In the genomic region with DNA sequence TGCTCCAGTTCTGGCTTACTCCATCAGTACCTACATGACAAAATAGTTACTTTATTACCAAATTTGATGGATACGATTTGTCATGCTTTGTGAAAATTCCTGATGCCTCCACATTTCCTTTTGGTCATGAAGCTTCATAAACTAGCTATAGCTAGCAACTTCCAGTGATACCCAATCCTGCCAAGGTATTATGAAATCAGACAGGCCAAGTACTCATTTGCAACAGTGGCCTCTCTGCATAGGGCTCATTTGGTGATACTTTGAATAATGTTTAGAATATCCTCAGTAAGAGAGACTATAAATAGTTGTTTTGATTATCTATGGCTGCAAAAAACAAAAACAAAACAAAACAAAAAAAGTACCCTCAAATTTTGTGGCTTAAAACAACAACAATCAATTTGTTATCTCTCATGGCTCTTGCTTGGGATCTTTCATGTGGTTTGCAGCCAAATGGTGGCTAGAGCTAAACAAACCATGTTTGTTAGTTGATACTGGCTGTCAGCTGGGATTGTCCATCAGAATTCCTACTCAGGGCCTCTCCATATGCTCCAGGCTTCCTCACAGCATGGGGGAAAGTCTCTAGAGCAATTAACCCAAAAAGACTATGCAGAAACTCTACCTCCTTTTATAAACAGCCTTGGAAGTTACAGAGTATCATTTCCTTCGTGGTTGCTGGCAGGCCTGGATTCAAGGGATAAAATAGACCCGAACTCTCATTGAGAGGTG, we compare ENCODE assay signal across 38 cellular contexts. TPM values are rescaled to one million over a fixed set of nuclear protein-coding genes. Genes with fewer than 3 reads are reported as not detected.
DNase-seq lines count a peak whose midpoint lies in the region; ATAC-seq lines count a peak whose summit lies in the region.
"Had no signal": no experiment of that assay in that cellular context is flagged by ENCODE, and none has a peak within 500 bp of the region (broad histone marks: within the 10 kb centered on the region; RNA-seq: fewer than 3 reads in every experiment).

No MANE protein-coding gene starts in this region.

- DNase-seq in DMS 273 (lab: John Stamatoyannopoulos, UW; ENCODE audit: unreplicated experiment): peak; percentile 95
- peak; percentile 91 for DNase-seq in LHCN-M2 (ENCODE audit: low read depth)
- peak; percentile 17 for DNase-seq in RPMI7951 (ENCODE audit: low read depth)
- DNase-seq in myocyte (ENCODE audit: low read depth): peak; percentile 94
- no peak for DNase-seq in immature natural killer cell
- no peak for DNase-seq in NCI-H774 (lab: John Stamatoyannopoulos, UW)
- DNase-seq: activated CD8-positive, alpha-beta memory T cell treated with anti-CD3 and anti-CD28 coated beads, Interleukin-2, amount 50 U/mL, for 48 hours; activated CD8-positive, alpha-beta T cell treated with anti-CD3 and anti-CD28 coated beads for 36 hours; activated naive CD4-positive, alpha-beta T cell treated with Interleukin-2 at 50 U/mL for 16 hours; adrenal gland; AML-193; Calu3; CD4-positive, CD25-positive, alpha-beta regulatory T cell; dermis blood vessel endothelial cell; DND-41; endodermal cell; foreskin melanocyte; GM23248; NCI-H1417 treated with DMSO at 0.1 percent for 48 hours; NCI-H2029 treated with DMSO at 0.1 percent for 48 hours; NCI-H510A; NK-92 treated with Interleukin-12 subunit alpha and Interleukin-12 subunit beta, amount 100 ng/mL, for 24 hours; posterior cingulate gyrus; right cardiac atrium; SHP77; stimulated activated CD4-positive, alpha-beta T cell treated with anti-CD3 and anti-CD28 coated beads, Interleukin-1b, Interleukin-23, amount 100 ng/mL, for 48 hours; stimulated activated naive CD8-positive, alpha-beta T cell treated with anti-CD3 and anti-CD28 coated beads, Interleukin-15, Interleukin-2, amounts not matched to agents 100 U/mL and 50 U/mL, for 24 hours; upper lobe of right lung had no signal

- H3K4me1 Mint-ChIP-seq in immature natural killer cell: no peaks in the 10 kb centered on the region
- H3K4me1 Mint-ChIP-seq: CD4-positive, CD25-positive, alpha-beta regulatory T cell had no signal

- peaks cover 4 to 34% (median 10%) of the 10 kb centered on the region in 6 donors for H3K9me3 Mint-ChIP-seq in immature natural killer cell

- H3K27me3 Mint-ChIP-seq in immature natural killer cell (ENCODE audit: low read depth in 3 of 3): no peaks in the 10 kb centered on the region
- H3K27me3 Mint-ChIP-seq: activated CD8-positive, alpha-beta T cell treated with anti-CD3 and anti-CD28 coated beads for 36 hours; CD4-positive, CD25-positive, alpha-beta regulatory T cell had no signal

- H3K36me3 Mint-ChIP-seq in immature natural killer cell: no peaks in the 10 kb centered on the region
- H3K36me3 Mint-ChIP-seq: CD4-positive, CD25-positive, alpha-beta regulatory T cell had no signal

- H3K27ac Mint-ChIP-seq in immature natural killer cell: no peak overlapping the region
- H3K27ac Mint-ChIP-seq: activated CD8-positive, alpha-beta T cell treated with anti-CD3 and anti-CD28 coated beads for 36 hours; activated T-helper 1 cell treated with anti-CD3 and anti-CD28 coated beads, Interleukin-12 subunit alpha, Interleukin-12 subunit beta, Interleukin-2, Interleukin-4 antibody, amounts not matched to agents 30 ng/mL and 10 ng/mL and 1 ng/mL, durations not matched to agents 14 hours and 24 hours and 36 hours; CD4-positive, CD25-positive, alpha-beta regulatory T cell; endodermal cell; neural progenitor cell had no signal

- no peak overlapping the region for H3K4me3 Mint-ChIP-seq in immature natural killer cell
- H3K4me3 Mint-ChIP-seq: activated CD8-positive, alpha-beta T cell treated with anti-CD3 and anti-CD28 coated beads for 36 hours; activated T-helper 1 cell treated with anti-CD3 and anti-CD28 coated beads, Interleukin-12 subunit alpha, Interleukin-12 subunit beta, Interleukin-2, Interleukin-4 antibody, amounts not matched to agents 30 ng/mL and 10 ng/mL and 1 ng/mL, durations not matched to agents 14 hours and 24 hours and 36 hours; brain; CD4-positive, CD25-positive, alpha-beta regulatory T cell; endodermal cell; neural progenitor cell had no signal

- ATAC-seq in GM18519 (IDR thresholded peaks at IDR 0.05; ENCODE audit: low FRiP score, unreplicated experiment) (no peak), HG03280 (IDR thresholded peaks at IDR 0.05; ENCODE audit: unreplicated experiment) (no peak)
- ATAC-seq: A549; activated CD8-positive, alpha-beta T cell treated with anti-CD3 and anti-CD28 coated beads for 36 hours; right cardiac atrium; stimulated activated naive CD8-positive, alpha-beta T cell treated with anti-CD3 and anti-CD28 coated beads, Interleukin-15, Interleukin-2, amounts not matched to agents 100 U/mL and 50 U/mL, for 24 hours; upper lobe of right lung had no signal

RNA-seq across cellular contexts. Expression of a gene that starts 10.1 kb away (rescaled TPM):
- not detected in 2 replicates for total RNA-seq in LHCN-M2 (2014; rRNA removed)
- polyA plus RNA-seq in LHCN-M2 (2012): not detected
- total RNA-seq in RPMI7951 (2014; rRNA removed; shearing (Covaris generic)): not detected in 2 replicates
- not detected in 2 replicates for total RNA-seq in myocyte
- not detected for polyA plus RNA-seq in myocyte (2012)
- polyA plus RNA-seq in immature natural killer cell: not detected
- total RNA-seq: activated T-helper 1 cell treated with anti-CD3 and anti-CD28 coated beads, Interleukin-12 subunit alpha, Interleukin-12 subunit beta, Interleukin-2, Interleukin-4 antibody, amounts not matched to agents 30 ng/mL and 10 ng/mL and 1 ng/mL, durations not matched to agents 14 hours and 24 hours and 36 hours; adrenal gland; Calu3; CD4-positive, CD25-positive, alpha-beta regulatory T cell; dermis blood vessel endothelial cell; endodermal cell; GM23248; lung microvascular endothelial cell; mucosa of gallbladder; right cardiac atrium; temporal lobe; upper lobe of right lung had no signal
- polyA plus RNA-seq: A549, adrenal gland, esophagus, right cardiac atrium had no signal

Comparison
In these comparisons a context has a peak if more than half of its experiments do, and no peak if none do; other contexts are left out.
1. DNase-seq: peak in DMS 273 (single experiment), LHCN-M2 (single experiment), RPMI7951 (single experiment) and myocyte (single experiment); none in immature natural killer cell (0 of 3) and NCI-H774 (single experiment).